Comparison of ENCODE assay signal across 1 cellular context in the genomic region with DNA sequence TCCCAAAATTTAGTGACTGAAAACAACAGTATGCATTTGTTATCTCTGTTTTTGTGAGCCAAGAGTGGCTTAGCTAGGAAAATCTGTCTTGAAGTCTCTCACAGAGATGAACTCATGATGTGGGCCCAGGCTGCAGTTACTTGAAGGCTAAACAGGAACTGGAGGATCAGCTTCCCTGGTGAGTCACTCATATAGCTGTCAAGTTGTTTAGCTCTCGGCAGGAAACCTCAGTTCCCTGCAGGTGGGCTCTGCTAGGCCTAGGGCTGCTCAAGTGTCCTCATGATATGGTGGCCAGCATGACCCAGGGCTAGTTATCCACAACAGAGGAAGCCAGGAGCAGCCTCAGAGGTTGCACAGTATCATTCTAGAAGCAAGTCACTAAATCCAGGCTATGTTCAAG.
TF ChIP-seq lines count a peak whose summit lies in the region.

No MANE protein-coding gene starts in this region.

TF ChIP-seq in SK-N-SH, 30 proteins besides CTCF, POLR2A, EP300 and RAD21:
- TF ChIP-seq TCF12 (IDR thresholded peaks at IDR 0.05) (peak; percentile 41; the same call in 1 of the 2 replicates), JUND (IDR thresholded peaks at IDR 0.05) (peak; percentile 60), RXRA (IDR thresholded peaks at IDR 0.05; ENCODE audit: borderline replicate concordance, low read depth) (no peak), FOXM1 (IDR thresholded peaks at IDR 0.05; ENCODE audit: low read depth) (no peak), GABPA (IDR thresholded peaks at IDR 0.05; ENCODE audit: low read depth) (peak; percentile 17; the same call in 1 of the 2 replicates), FOSL2 (IDR thresholded peaks at IDR 0.05; ENCODE audit: borderline replicate concordance, low read depth) (peak; percentile 79; the same call in 1 of the 2 replicates)
- TF ChIP-seq, protein P1, sequence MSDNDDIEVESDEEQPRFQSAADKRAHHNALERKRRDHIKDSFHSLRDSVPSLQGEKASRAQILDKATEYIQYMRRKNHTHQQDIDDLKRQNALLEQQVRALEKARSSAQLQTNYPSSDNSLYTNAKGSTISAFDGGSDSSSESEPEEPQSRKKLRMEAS (IDR thresholded peaks at IDR 0.05; ENCODE audit: low read depth): peak; percentile 60
- TF ChIP-seq, protein P2, sequence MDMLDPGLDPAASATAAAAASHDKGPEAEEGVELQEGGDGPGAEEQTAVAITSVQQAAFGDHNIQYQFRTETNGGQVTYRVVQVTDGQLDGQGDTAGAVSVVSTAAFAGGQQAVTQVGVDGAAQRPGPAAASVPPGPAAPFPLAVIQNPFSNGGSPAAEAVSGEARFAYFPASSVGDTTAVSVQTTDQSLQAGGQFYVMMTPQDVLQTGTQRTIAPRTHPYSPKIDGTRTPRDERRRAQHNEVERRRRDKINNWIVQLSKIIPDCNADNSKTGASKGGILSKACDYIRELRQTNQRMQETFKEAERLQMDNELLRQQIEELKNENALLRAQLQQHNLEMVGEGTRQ (IDR thresholded peaks at IDR 0.05; ENCODE audit: borderline replicate concordance, low read depth, low read length): no peak
- TF ChIP-seq, protein P3, sequence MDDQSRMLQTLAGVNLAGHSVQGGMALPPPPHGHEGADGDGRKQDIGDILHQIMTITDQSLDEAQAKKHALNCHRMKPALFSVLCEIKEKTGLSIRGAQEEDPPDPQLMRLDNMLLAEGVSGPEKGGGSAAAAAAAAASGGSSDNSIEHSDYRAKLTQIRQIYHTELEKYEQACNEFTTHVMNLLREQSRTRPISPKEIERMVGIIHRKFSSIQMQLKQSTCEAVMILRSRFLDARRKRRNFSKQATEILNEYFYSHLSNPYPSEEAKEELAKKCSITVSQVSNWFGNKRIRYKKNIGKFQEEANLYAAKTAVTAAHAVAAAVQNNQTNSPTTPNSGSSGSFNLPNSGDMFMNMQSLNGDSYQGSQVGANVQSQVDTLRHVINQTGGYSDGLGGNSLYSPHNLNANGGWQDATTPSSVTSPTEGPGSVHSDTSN (IDR thresholded peaks at IDR 0.05): peak; percentile 60
TF ChIP-seq in SK-N-SH: peak in this region for 6.
